8 cellular contexts compared by ENCODE assay signal in the genomic region with DNA sequence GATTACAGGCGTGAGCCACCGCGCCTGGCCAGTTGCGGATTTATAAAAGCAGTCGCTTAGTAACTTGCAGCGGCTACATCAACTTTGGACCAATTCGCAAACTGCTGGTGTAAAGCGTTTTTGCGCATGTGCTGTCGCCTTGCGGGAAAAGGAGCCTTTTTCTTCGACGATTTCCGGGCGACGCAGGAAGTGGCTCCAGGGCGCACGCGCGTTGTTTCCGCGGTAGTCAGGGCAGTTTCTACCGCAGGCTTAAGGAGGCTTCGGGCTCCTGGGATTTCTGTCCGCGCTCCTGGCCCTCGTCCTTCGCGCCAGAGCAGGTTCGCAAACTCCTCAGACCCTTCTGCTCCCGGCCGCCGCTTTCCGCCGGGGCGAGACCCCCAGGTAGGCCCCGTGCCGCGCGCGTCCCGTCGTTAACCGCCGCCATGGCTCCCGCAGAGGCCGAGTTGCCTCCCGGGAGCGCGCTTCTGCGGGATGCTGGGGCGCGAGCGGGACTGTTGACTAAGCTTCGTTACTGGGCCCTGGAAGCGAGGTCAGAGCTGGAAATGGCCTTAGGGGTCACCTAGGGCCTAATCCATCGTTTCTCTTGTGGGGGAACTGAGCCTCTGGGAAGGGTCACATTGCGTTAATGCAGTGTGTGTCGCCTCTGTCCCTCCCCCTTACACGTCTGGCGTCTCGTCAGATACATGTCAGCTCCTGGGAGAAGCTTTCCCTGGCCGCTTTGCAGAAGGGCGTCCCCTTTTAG. TPM values are rescaled to one million over a fixed set of nuclear protein-coding genes. Genes with fewer than 3 reads are reported as not detected.
DNase-seq lines count a peak whose midpoint lies in the region; ATAC-seq and TF ChIP-seq lines count a peak whose summit lies in the region.

Gene RAE1 (plus strand): TSS at position 214 of the 742 bp plus-strand sequence. CDS start 2,784 bp downstream, outside the sequence.

- no peaks in the 10 kb centered on the region for H3K9me3 ChIP-seq in Loucy (ENCODE audit: insufficient read depth, low read depth, low read length)
- no peaks in the 10 kb centered on the region for H3K9me3 ChIP-seq in RWPE2 (ENCODE audit: severe bottlenecking)

- peak within 1 kb of the TSS; percentile 73; the same call in 1 of the 2 replicates for H3K27ac ChIP-seq in GM23338 (ENCODE audit: low read depth)
- H3K27ac ChIP-seq in RWPE2 (ENCODE audit: poor library complexity, severe bottlenecking), result peak within 1 kb of the TSS; percentile 50

- H2AFZ ChIP-seq in GM23338 (peak within 1 kb of the TSS; percentile 92), Loucy (ENCODE audit: low read length) (peak within 1 kb of the TSS; percentile 89)

- H3K36me3 ChIP-seq in GM23338 (ENCODE audit: insufficient read depth) (peaks cover 27% of the 10 kb centered on the region; the same call in 1 of the 2 replicates), Loucy (ENCODE audit: insufficient read depth, low read length) (peaks cover 14% of the 10 kb centered on the region; the same call in 1 of the 2 replicates), RWPE2 (ENCODE audit: low read depth) (no peaks in the 10 kb centered on the region)

- no peak for TF ChIP-seq CTCF in GM23338 (conservative IDR thresholded peaks at IDR 0.05; ENCODE audit: low read depth in 2 of 2)
- TF ChIP-seq CTCF in Loucy (conservative IDR thresholded peaks at IDR 0.05; ENCODE audit: low read length), result no peak
- TF ChIP-seq CTCF in RWPE2 (IDR thresholded peaks at IDR 0.05; ENCODE audit: poor library complexity, severe bottlenecking), result no peak
- no peak for TF ChIP-seq CTCF in fibroblast of pulmonary artery (IDR thresholded peaks at IDR 0.05; ENCODE audit: low read length, missing control alignments)

- intact Hi-C loops in activated T-helper 2 cell treated with anti-CD3 and anti-CD28 coated beads, Interferon-gamma antibody, Interleukin-2, Interleukin-4, amounts not matched to agents 10 μg/mL and 5 μg/mL and 100 μg/mL, durations not matched to agents 14 hours and 24 hours and 36 hours (cut with micrococcal nuclease), result loop anchor here (1.0 to 2.0 kb wide), 2 partner anchors 28 to 38 kb away; no protein-coding TSS in a partner anchor

- peak within 1 kb of the TSS; percentile 89 for H3K27ac Mint-ChIP-seq in GM23338
- peak within 1 kb of the TSS; percentile 93 for H3K27ac Mint-ChIP-seq in activated T-helper 2 cell treated with anti-CD3 and anti-CD28 coated beads, Interferon-gamma antibody, Interleukin-2, Interleukin-4, amounts not matched to agents 10 μg/mL and 5 μg/mL and 100 μg/mL, durations not matched to agents 14 hours and 24 hours and 36 hours
- H3K27ac Mint-ChIP-seq in natural killer cell treated with Interleukin-12 subunit alpha and Interleukin-12 subunit beta and Interleukin-15 and Interleukin-18, amount 100 ng/mL, for 72 hours, result peak within 1 kb of the TSS; percentile 79 to 90

- H3K9me2 ChIP-seq in GM23338 (ENCODE audit: insufficient read depth), result no peaks in the 10 kb centered on the region
- H3K9me2 ChIP-seq in Loucy (replicated peaks; ENCODE audit: low read depth, low read length), result no peaks in the 10 kb centered on the region

- 0 out of 2 replicates have a peak, but pooled peaks cover 8% of the 10 kb centered on the region for H3K4me1 ChIP-seq in GM23338 (ENCODE audit: insufficient read depth)
- peaks cover 18% of the 10 kb centered on the region for H3K4me1 ChIP-seq in Loucy (ENCODE audit: insufficient read depth, low read length, poor library complexity, severe bottlenecking)
- H3K4me1 ChIP-seq in RWPE2 (ENCODE audit: insufficient read depth, poor library complexity, severe bottlenecking), result peaks cover 8% of the 10 kb centered on the region

- peak within 1 kb of the TSS; percentile 80 for H3K4me3 ChIP-seq in GM23338
- peak within 1 kb of the TSS; percentile 92 for H3K4me3 ChIP-seq in Loucy (ENCODE audit: low read length, poor library complexity, severe bottlenecking)
- H3K4me3 ChIP-seq in RWPE2 (ENCODE audit: severe bottlenecking), result peak within 1 kb of the TSS; percentile 79
- peak within 1 kb of the TSS; percentile 73 for H3K4me3 ChIP-seq in fibroblast of pulmonary artery (replicated peaks; ENCODE audit: low read depth, low read length)

- peaks cover 2% of the 10 kb centered on the region; the same call in 1 of the 3 replicates for H3K9me3 Mint-ChIP-seq in GM23338
- no peaks in the 10 kb centered on the region for H3K9me3 Mint-ChIP-seq in activated T-helper 2 cell treated with anti-CD3 and anti-CD28 coated beads, Interferon-gamma antibody, Interleukin-2, Interleukin-4, amounts not matched to agents 10 μg/mL and 5 μg/mL and 100 μg/mL, durations not matched to agents 14 hours and 24 hours and 36 hours
- H3K9me3 Mint-ChIP-seq in natural killer cell treated with Interleukin-12 subunit alpha and Interleukin-12 subunit beta and Interleukin-15 and Interleukin-18, amount 100 ng/mL, for 72 hours, result no peaks in the 10 kb centered on the region

- peaks cover 34% of the 10 kb centered on the region for H3K36me3 Mint-ChIP-seq in GM23338 (ENCODE audit: low read depth)
- H3K36me3 Mint-ChIP-seq in activated T-helper 2 cell treated with anti-CD3 and anti-CD28 coated beads, Interferon-gamma antibody, Interleukin-2, Interleukin-4, amounts not matched to agents 10 μg/mL and 5 μg/mL and 100 μg/mL, durations not matched to agents 14 hours and 24 hours and 36 hours (ENCODE audit: low read depth), result peaks cover 39% of the 10 kb centered on the region
- peaks cover 26% of the 10 kb centered on the region for H3K36me3 Mint-ChIP-seq in natural killer cell treated with Interleukin-12 subunit alpha and Interleukin-12 subunit beta and Interleukin-15 and Interleukin-18, amount 100 ng/mL, for 72 hours

- H3K4me2 ChIP-seq in GM23338 (peak within 1 kb of the TSS; percentile 93), Loucy (ENCODE audit: low read depth, low read length, poor library complexity, severe bottlenecking) (peak within 1 kb of the TSS; percentile 98)

- H3K79me2 ChIP-seq in GM23338 (replicated peaks; ENCODE audit: insufficient read depth) (peaks cover 33% of the 10 kb centered on the region), Loucy (ENCODE audit: insufficient read depth, low read length) (peaks cover 41% of the 10 kb centered on the region)

- H3K4me1 Mint-ChIP-seq in GM23338, result peaks cover 8% of the 10 kb centered on the region
- peaks cover 24% of the 10 kb centered on the region for H3K4me1 Mint-ChIP-seq in activated T-helper 2 cell treated with anti-CD3 and anti-CD28 coated beads, Interferon-gamma antibody, Interleukin-2, Interleukin-4, amounts not matched to agents 10 μg/mL and 5 μg/mL and 100 μg/mL, durations not matched to agents 14 hours and 24 hours and 36 hours (ENCODE audit: low read depth)
- peaks cover 16 to 25% of the 10 kb centered on the region in 2 donors for H3K4me1 Mint-ChIP-seq in natural killer cell treated with Interleukin-12 subunit alpha and Interleukin-12 subunit beta and Interleukin-15 and Interleukin-18, amount 100 ng/mL, for 72 hours (ENCODE audit: low read depth in 2 of 2)

- H3K27me3 Mint-ChIP-seq in GM23338 (ENCODE audit: insufficient read depth, low read depth, poor library complexity), result peaks cover 9% of the 10 kb centered on the region
- peaks cover 8% of the 10 kb centered on the region for H3K27me3 Mint-ChIP-seq in activated T-helper 2 cell treated with anti-CD3 and anti-CD28 coated beads, Interferon-gamma antibody, Interleukin-2, Interleukin-4, amounts not matched to agents 10 μg/mL and 5 μg/mL and 100 μg/mL, durations not matched to agents 14 hours and 24 hours and 36 hours (ENCODE audit: low read depth)
- H3K27me3 Mint-ChIP-seq in natural killer cell treated with Interleukin-12 subunit alpha and Interleukin-12 subunit beta and Interleukin-15 and Interleukin-18, amount 100 ng/mL, for 72 hours, result peaks cover 0 to 8% of the 10 kb centered on the region in 2 donors

- H3F3A ChIP-seq in GM23338 (replicated peaks; ENCODE audit: low read depth) (no peaks in the 10 kb centered on the region), Loucy (ENCODE audit: low read depth) (no peaks in the 10 kb centered on the region)

- H3K4me3 Mint-ChIP-seq in GM23338, result peak within 1 kb of the TSS; percentile 93
- H3K4me3 Mint-ChIP-seq in activated T-helper 2 cell treated with anti-CD3 and anti-CD28 coated beads, Interferon-gamma antibody, Interleukin-2, Interleukin-4, amounts not matched to agents 10 μg/mL and 5 μg/mL and 100 μg/mL, durations not matched to agents 14 hours and 24 hours and 36 hours (ENCODE audit: low read depth), result peak within 1 kb of the TSS; percentile 93
- H3K4me3 Mint-ChIP-seq in natural killer cell treated with Interleukin-12 subunit alpha and Interleukin-12 subunit beta and Interleukin-15 and Interleukin-18, amount 100 ng/mL, for 72 hours, result peak within 1 kb of the TSS; percentile 94

- peak; percentile 84 for DNase-seq in DMS79 (lab: John Stamatoyannopoulos, UW)
- peak; percentile 95 for DNase-seq in GM23338 (ENCODE audit: low spot score)
- DNase-seq in RWPE2 (ENCODE audit: low spot score), result peak; percentile 98
- peak; percentile 89 for DNase-seq in activated T-helper 2 cell treated with anti-CD3 and anti-CD28 coated beads, Interferon-gamma antibody, Interleukin-2, Interleukin-4, amounts not matched to agents 10 μg/mL and 5 μg/mL and 100 μg/mL, durations not matched to agents 14 hours and 24 hours and 36 hours (ENCODE audit: low spot score)
- DNase-seq in fibroblast of pulmonary artery (ENCODE audit: low read depth), result peak; percentile 94
- peak; percentile 94 for DNase-seq in natural killer cell treated with Interleukin-12 subunit alpha and Interleukin-12 subunit beta and Interleukin-15 and Interleukin-18, amount 100 ng/mL, for 72 hours (ENCODE audit: low spot score)
- peak; percentile 91 for DNase-seq in stimulated activated naive CD4-positive, alpha-beta T cell treated with Interleukin-2 at 50 U/mL for 16 hours (lab: John Stamatoyannopoulos, UW)

- H3K9ac ChIP-seq in Loucy (ENCODE audit: low read depth, low read length, poor library complexity, severe bottlenecking), result peak within 1 kb of the TSS; percentile 94

- H4K20me1 ChIP-seq in GM23338 (replicated peaks; ENCODE audit: insufficient read depth) (peaks cover 13% of the 10 kb centered on the region; the same call in 1 of the 2 replicates), Loucy (ENCODE audit: insufficient read depth, low read length, poor library complexity, severe bottlenecking) (peaks cover 44% of the 10 kb centered on the region)

- H3K27me3 ChIP-seq in GM23338 (ENCODE audit: insufficient read depth) (0 out of 2 replicates have a peak, but pooled peaks cover 6% of the 10 kb centered on the region), Loucy (ENCODE audit: insufficient read depth, low read length, poor library complexity, severe bottlenecking) (no peaks in the 10 kb centered on the region), RWPE2 (ENCODE audit: insufficient read depth, poor library complexity, severe bottlenecking) (no peaks in the 10 kb centered on the region)

- peak; percentile 82 for ATAC-seq in GM23338
- ATAC-seq in RWPE2 (ENCODE audit: low read depth), result peak; percentile 80
- ATAC-seq in natural killer cell treated with Interleukin-12 subunit alpha and Interleukin-12 subunit beta and Interleukin-15 and Interleukin-18, amount 100 ng/mL, for 72 hours, result peak; percentile 87 to 91

RNA-seq across cellular contexts. Expression of gene RAE1, which starts in this region (rescaled TPM):
- 43.3 and 59.7 TPM in 2 replicates for total RNA-seq in GM23338 (2014; rRNA removed; shearing (Covaris generic))
- polyA plus RNA-seq in GM23338 (2016; fragmentation: Nextera tagmentation; extraction: Ambion mirVana), result 33.0 and 35.4 TPM in 2 replicates
- 46.8 and 48.1 TPM in 2 replicates for total RNA-seq in activated T-helper 2 cell treated with anti-CD3 and anti-CD28 coated beads, Interferon-gamma antibody, Interleukin-2, Interleukin-4, amounts not matched to agents 10 μg/mL and 5 μg/mL and 100 μg/mL, durations not matched to agents 14 hours and 24 hours and 36 hours
- total RNA-seq in natural killer cell treated with Interleukin-12 subunit alpha and Interleukin-12 subunit beta and Interleukin-15 and Interleukin-18, amount 100 ng/mL, for 72 hours, result 10 to 100 TPM; 43.6 to 86.0 TPM

Comparison
In these comparisons a context has a peak if more than half of its experiments do, and no peak if none do; other contexts are left out.
1. Peak in every context shown above with its lines: DNase-seq, ATAC-seq, H3K4me3 ChIP-seq and H3K27ac ChIP-seq.